16 cellular contexts compared by ENCODE assay signal in genomic region chr1:230899845-230900251, GRCh38. TPM values are rescaled to one million over a fixed set of nuclear protein-coding genes. Genes with fewer than 3 reads are reported as not detected.
DNase-seq lines count a peak whose midpoint lies in the region; ATAC-seq and TF ChIP-seq lines count a peak whose summit lies in the region.
"Had no signal": no experiment of that assay in that cellular context is flagged by ENCODE, and none has a peak within 500 bp of the region (broad histone marks: within the 10 kb centered on the region; RNA-seq: fewer than 3 reads in every experiment).

No MANE protein-coding gene starts in this region.

- 44 to 53% methylated on average over 5 of the region's 5 CpGs for WGBS in GM23248 (ENCODE audit: low coverage in 1 of 2, low lambda C conversion rate in 2 of 2, missing lambda C conversion rate in 2 of 2), 2 experiments

- no peak overlapping the region for H2AFZ ChIP-seq in GM23248
- no peak overlapping the region for H2AFZ ChIP-seq in neural progenitor cell (replicated peaks)

- peaks cover 5% of the 10 kb centered on the region for H3K36me3 Mint-ChIP-seq in nephron (ENCODE audit: low read depth)
- peaks cover 7% of the 10 kb centered on the region for H3K36me3 Mint-ChIP-seq in neural progenitor cell

- TF ChIP-seq CTCF in nephron (IDR thresholded peaks at IDR 0.05; ENCODE audit: unreplicated experiment in 3 of 3) = no peak
- no peak for TF ChIP-seq CTCF in neural progenitor cell (IDR thresholded peaks at IDR 0.05)

- H3K9me3 Mint-ChIP-seq in nephron = no peaks in the 10 kb centered on the region
- H3K9me3 Mint-ChIP-seq in neural progenitor cell = no peaks in the 10 kb centered on the region
- H3K9me3 Mint-ChIP-seq: CD4-positive, alpha-beta memory T cell; T-cell had no signal

- peaks cover 1% of the 10 kb centered on the region for H3K27me3 Mint-ChIP-seq in nephron (ENCODE audit: low read depth)
- no peaks in the 10 kb centered on the region for H3K27me3 Mint-ChIP-seq in neural progenitor cell (ENCODE audit: insufficient read depth, low read depth)
- H3K27me3 Mint-ChIP-seq: CD4-positive, alpha-beta memory T cell; T-cell had no signal

- H4K20me1 ChIP-seq in GM23248 (ENCODE audit: insufficient read depth) (no peaks in the 10 kb centered on the region), neural progenitor cell (ENCODE audit: low read depth) (no peaks in the 10 kb centered on the region)

- H3K27ac ChIP-seq in GM23248 (peak overlapping the region; percentile 44), neural progenitor cell (no peak overlapping the region)
- H3K27ac ChIP-seq: KMS-11 had no signal

- H3K9me3 ChIP-seq in GM23248 (ENCODE audit: low read depth) (no peaks in the 10 kb centered on the region), neural progenitor cell (ENCODE audit: low read depth) (no peaks in the 10 kb centered on the region)

- ATAC-seq in HG03135 (IDR thresholded peaks at IDR 0.05; ENCODE audit: unreplicated experiment) = no peak
- ATAC-seq: esophagus mucosa, Panc1, T-cell had no signal

- H3K79me2 ChIP-seq in GM23248 (ENCODE audit: insufficient read depth) (no peaks in the 10 kb centered on the region), neural progenitor cell (ENCODE audit: low read depth) (no peaks in the 10 kb centered on the region)

- in situ Hi-C loops in GM23248 (cut with MboI) (no loop called here), G401 (cut with HindIII; ENCODE audit: low sequenced_read_pairs) (no loop called here)

- no peak overlapping the region for H3K9ac ChIP-seq in GM23248
- H3K9ac ChIP-seq in neural progenitor cell = no peak overlapping the region
- H3K9ac ChIP-seq: KMS-11 had no signal

- H3K27me3 ChIP-seq in GM23248 (replicated peaks; ENCODE audit: insufficient read depth) = no peaks in the 10 kb centered on the region
- H3K27me3 ChIP-seq in neural progenitor cell = no peaks in the 10 kb centered on the region

- H3F3A ChIP-seq in GM23248 (ENCODE audit: insufficient read depth) = peaks cover 10% of the 10 kb centered on the region; the same call in 1 of the 2 replicates
- H3F3A ChIP-seq in neural progenitor cell (ENCODE audit: low read depth) = no peaks in the 10 kb centered on the region

- DNase-seq in AG08395 (ENCODE audit: low spot score) = peak; percentile 62
- peak; percentile 78 for DNase-seq in GM23248
- peak; percentile 96 for DNase-seq in dedifferentiated amniotic fluid mesenchymal stem cell (ENCODE audit: extremely low spot score)
- DNase-seq in neural progenitor cell (ENCODE audit: low spot score) = no peak
- DNase-seq in DMS153 treated with DMSO at 0.1 percent for 48 hours (lab: John Stamatoyannopoulos, UW; ENCODE audit: unreplicated experiment) = no peak
- DNase-seq in G401 (ENCODE audit: low spot score) = no peak
- DNase-seq: activated naive CD4-positive, alpha-beta T cell; CD4-positive, alpha-beta memory T cell; mammary epithelial cell; NCI-H524 treated with DMSO at 0.1 percent for 48 hours; T-cell had no signal

- H3K27ac Mint-ChIP-seq in nephron (peak overlapping the region in 2 of 3 experiments; percentile 15 to 24), neural progenitor cell (no peak overlapping the region)

- H3K9me2 ChIP-seq in GM23248 (ENCODE audit: insufficient read depth) = no peaks in the 10 kb centered on the region

- H3K4me3 Mint-ChIP-seq in nephron (no peak overlapping the region), neural progenitor cell (no peak overlapping the region)
- H3K4me3 Mint-ChIP-seq: CD4-positive, alpha-beta memory T cell; T-cell had no signal

- peaks cover 17% of the 10 kb centered on the region for H3K4me1 ChIP-seq in GM23248 (ENCODE audit: insufficient read depth)
- H3K4me1 ChIP-seq in neural progenitor cell = no peaks in the 10 kb centered on the region

- H3K4me1 Mint-ChIP-seq in nephron (peaks cover 32% of the 10 kb centered on the region), neural progenitor cell (no peaks in the 10 kb centered on the region)

- H3K4me3 ChIP-seq in GM23248 (no peak overlapping the region), neural progenitor cell (no peak overlapping the region)

- H3K4me2 ChIP-seq in GM23248 (ENCODE audit: unreplicated experiment) (peak overlapping the region; percentile 38), neural progenitor cell (no peak overlapping the region)
- H3K4me2 ChIP-seq: KMS-11 had no signal

- H3K36me3 ChIP-seq in GM23248 (ENCODE audit: low read depth) = no peaks in the 10 kb centered on the region
- H3K36me3 ChIP-seq in neural progenitor cell = no peaks in the 10 kb centered on the region

RNA-seq across cellular contexts. Expression of gene C1orf198, which starts 31.5 kb away (rescaled TPM):
- 108 and 123 TPM in 2 replicates for total RNA-seq in GM23248 (2014; rRNA removed; shearing (Covaris generic))
- polyA plus RNA-seq in GM23248 (2016; fragmentation: Nextera tagmentation; extraction: Ambion mirVana) = 76.2 and 79.5 TPM in 2 replicates
- 48.5 and 66.7 TPM in 2 replicates for total RNA-seq in neural progenitor cell (ENCODE audit: low replicate concordance)
- 22.6 and 35.6 TPM in 2 replicates for total RNA-seq in G401 (2014; rRNA removed; shearing (Covaris generic))

Comparison
In these comparisons a context has a peak if more than half of its experiments do, and no peak if none do; other contexts are left out.
1. DNase-seq: peak in AG08395 (single experiment), GM23248 (single experiment) and dedifferentiated amniotic fluid mesenchymal stem cell (single experiment); none in neural progenitor cell (single experiment), DMS153 treated with DMSO at 0.1 percent for 48 hours (single experiment) and G401 (single experiment).